In genomic region chr4:499563-499962, GRCh38 we compare ENCODE assay signal across 8 cellular contexts. TPM values are rescaled to one million over a fixed set of nuclear protein-coding genes. Genes with fewer than 3 reads are reported as not detected.
DNase-seq lines count a peak whose midpoint lies in the region; ATAC-seq and TF ChIP-seq lines count a peak whose summit lies in the region.

No MANE protein-coding gene starts in this region.

- H3K4me3 ChIP-seq in GM12875 (ENCODE audit: low read depth, low read length) = peak overlapping the region; percentile 81

- peak overlapping the region; percentile 93 to 97 (median 96) for H3K4me3 Mint-ChIP-seq in IgD-negative memory B cell
- peak overlapping the region; percentile 97 for H3K4me3 Mint-ChIP-seq in natural killer cell treated with Interleukin-12 subunit alpha and Interleukin-12 subunit beta and Interleukin-15 and Interleukin-18, amount 100 ng/mL, for 72 hours

- TF ChIP-seq CTCF in GM12875 (IDR thresholded peaks at IDR 0.05; ENCODE audit: borderline replicate concordance, insufficient read depth, low read depth, low read length) = no peak

- peaks cover 18 to 34% (median 20%) of the 10 kb centered on the region in 3 donors for H3K4me1 Mint-ChIP-seq in IgD-negative memory B cell
- peaks cover 29 to 36% of the 10 kb centered on the region in 2 donors for H3K4me1 Mint-ChIP-seq in natural killer cell treated with Interleukin-12 subunit alpha and Interleukin-12 subunit beta and Interleukin-15 and Interleukin-18, amount 100 ng/mL, for 72 hours (ENCODE audit: low read depth in 2 of 2)

- peak overlapping the region; percentile 95 to 99 (median 98) for H3K27ac Mint-ChIP-seq in IgD-negative memory B cell
- peak overlapping the region; percentile 94 to 97 for H3K27ac Mint-ChIP-seq in natural killer cell treated with Interleukin-12 subunit alpha and Interleukin-12 subunit beta and Interleukin-15 and Interleukin-18, amount 100 ng/mL, for 72 hours

- peaks cover 7% of the 10 kb centered on the region for H3K36me3 Mint-ChIP-seq in IgD-negative memory B cell
- peaks cover 51% of the 10 kb centered on the region for H3K36me3 Mint-ChIP-seq in natural killer cell treated with Interleukin-12 subunit alpha and Interleukin-12 subunit beta and Interleukin-15 and Interleukin-18, amount 100 ng/mL, for 72 hours

- peaks cover 2 to 15% (median 4%) of the 10 kb centered on the region in 3 donors for H3K9me3 Mint-ChIP-seq in IgD-negative memory B cell
- H3K9me3 Mint-ChIP-seq in natural killer cell treated with Interleukin-12 subunit alpha and Interleukin-12 subunit beta and Interleukin-15 and Interleukin-18, amount 100 ng/mL, for 72 hours = peaks cover 7% of the 10 kb centered on the region

- no peak for ATAC-seq in natural killer cell treated with Interleukin-12 subunit alpha and Interleukin-12 subunit beta and Interleukin-15 and Interleukin-18, amount 100 ng/mL, for 72 hours
- ATAC-seq in HG02970 (IDR thresholded peaks at IDR 0.05; ENCODE audit: low FRiP score, unreplicated experiment) = no peak
- no peak for ATAC-seq in GM19397 (IDR thresholded peaks at IDR 0.05; ENCODE audit: unreplicated experiment)

- H3K27me3 Mint-ChIP-seq in IgD-negative memory B cell = no peaks in the 10 kb centered on the region
- no peaks in the 10 kb centered on the region for H3K27me3 Mint-ChIP-seq in natural killer cell treated with Interleukin-12 subunit alpha and Interleukin-12 subunit beta and Interleukin-15 and Interleukin-18, amount 100 ng/mL, for 72 hours

- DNase-seq in dermis blood vessel endothelial cell (peak; percentile 17), mucosa of gallbladder (ENCODE audit: low spot score) (no peak)
- DNase-seq in natural killer cell treated with Interleukin-12 subunit alpha and Interleukin-12 subunit beta and Interleukin-15 and Interleukin-18, amount 100 ng/mL, for 72 hours (ENCODE audit: low spot score) = no peak
- no peak for DNase-seq in activated CD4-positive, CD25-positive, alpha-beta regulatory T cell treated with anti-CD3 and anti-CD28 coated beads, Interleukin-2, amount 50 U/mL, for 72 hours

RNA-seq across cellular contexts. Expression of gene PIGG, which starts 0.6 kb away (rescaled TPM):
- polyA plus RNA-seq in IgD-negative memory B cell = 26.7 TPM
- total RNA-seq in dermis blood vessel endothelial cell (37.8 and 49.0 TPM in 2 replicates), mucosa of gallbladder (74.8 TPM)
- 10 to 100 TPM; 56.4 to 74.8 TPM for total RNA-seq in natural killer cell treated with Interleukin-12 subunit alpha and Interleukin-12 subunit beta and Interleukin-15 and Interleukin-18, amount 100 ng/mL, for 72 hours

RNA-seq across cellular contexts. Expression of gene ZNF721, which starts 0.6 kb away (rescaled TPM):
- 42.7 TPM for polyA plus RNA-seq in IgD-negative memory B cell
- total RNA-seq in dermis blood vessel endothelial cell = 30.9 and 35.9 TPM in 2 replicates
- total RNA-seq in natural killer cell treated with Interleukin-12 subunit alpha and Interleukin-12 subunit beta and Interleukin-15 and Interleukin-18, amount 100 ng/mL, for 72 hours = 10 to 100 TPM; 30.7 to 48.6 TPM
- 29.7 TPM for total RNA-seq in mucosa of gallbladder
